1 cellular context compared by ENCODE assay signal in the genomic region with DNA sequence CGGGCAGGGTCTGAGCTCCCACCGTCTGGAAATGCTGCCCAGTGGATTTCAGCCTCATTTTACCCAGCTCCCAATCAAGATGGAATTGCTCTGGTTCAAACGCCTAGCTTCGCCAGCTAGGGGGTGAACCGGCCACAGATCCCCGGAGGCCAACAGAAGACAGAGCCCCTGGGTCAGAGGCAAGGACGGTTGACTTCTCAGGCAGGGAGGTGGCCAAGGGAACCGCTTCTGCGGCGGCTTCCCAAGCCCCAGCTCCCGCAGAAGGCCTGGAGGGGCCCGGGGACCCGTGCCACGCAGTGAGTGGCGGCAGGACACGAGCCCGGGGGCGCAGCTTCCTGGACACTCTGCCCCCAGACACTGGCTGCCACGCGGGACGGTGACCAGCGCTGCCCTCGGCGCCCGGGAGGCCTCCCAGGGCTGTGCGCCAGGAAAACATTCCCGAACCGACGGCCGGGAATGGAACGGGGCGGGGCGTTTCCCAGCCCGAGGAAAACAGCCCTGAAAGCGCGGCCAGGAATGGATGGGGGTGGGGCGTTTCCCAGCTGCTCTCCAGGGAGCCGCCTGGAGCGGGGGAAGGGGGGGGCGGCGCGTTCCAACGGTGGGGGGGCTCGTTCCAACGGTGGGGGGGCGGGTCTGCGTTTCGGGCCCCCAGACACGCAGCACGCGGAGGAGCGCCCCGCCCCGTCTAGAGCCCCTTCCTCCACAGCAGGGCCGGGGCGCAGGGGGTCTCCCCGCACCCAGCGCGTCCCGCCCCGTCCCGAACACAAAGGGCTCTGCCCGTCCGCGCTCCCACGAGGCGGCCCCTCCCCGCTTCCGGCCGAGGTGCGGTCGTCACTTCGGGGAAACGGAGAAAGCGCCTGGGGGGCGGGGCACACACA.
TF ChIP-seq lines count a peak whose summit lies in the region.

No MANE protein-coding gene starts in this region.

TF ChIP-seq in K562, 482 proteins besides CTCF, POLR2A, EP300 and RAD21 (continued from another document and continues in another):
- TF ChIP-seq RB1 (IDR thresholded peaks at IDR 0.05; ENCODE audit: low read depth) (0 out of 2 replicates have a peak, but pooled peaks have one; percentile 6), HBP1 (CRISPR knock-in tag; IDR thresholded peaks at IDR 0.05) (peak; percentile 3; the same call in 1 of the 2 replicates), ZNF121 (CRISPR knock-in tag; conservative IDR thresholded peaks at IDR 0.05) (no peak), ZNF77 (CRISPR knock-in tag; IDR thresholded peaks at IDR 0.05) (no peak), HMGN3 (IDR thresholded peaks at IDR 0.05; ENCODE audit: borderline replicate concordance, extremely low read depth, insufficient read length, low read depth, low read length) (peak; percentile 46), C11orf30 (IDR thresholded peaks at IDR 0.05; ENCODE audit: low read depth) (no peak), IRF1 (CRISPR knock-in tag; IDR thresholded peaks at IDR 0.05; ENCODE audit: borderline replicate concordance) (no peak), FOXJ2 (tag; IDR thresholded peaks at IDR 0.05) (peak; percentile 26; the same call in 1 of the 2 replicates), TEAD1 (CRISPR knock-in tag; IDR thresholded peaks at IDR 0.05) (peak in 1 of 2 experiments; percentile 68; a peak in 2 of 4 replicates), YBX1 (IDR thresholded peaks at IDR 0.05) (no peak), RREB1 (CRISPR knock-in tag; IDR thresholded peaks at IDR 0.05) (peak; percentile 81; the same call in 1 of the 2 replicates), NCOA4 (IDR thresholded peaks at IDR 0.05; ENCODE audit: partially characterized antibody) (no peak), ZNF24 (IDR thresholded peaks at IDR 0.05) (no peak), ZNF12 (CRISPR knock-in tag; IDR thresholded peaks at IDR 0.05) (no peak; the same call in 1 of the 2 replicates), EWSR1 (IDR thresholded peaks at IDR 0.05; ENCODE audit: borderline replicate concordance, low read depth, partially characterized antibody) (no peak), PTBP1 (IDR thresholded peaks at IDR 0.05; ENCODE audit: low read depth, low read length) (no peak), NEUROD1 (IDR thresholded peaks at IDR 0.05; ENCODE audit: borderline replicate concordance, low read depth, low read length, partially characterized antibody) (no peak), TBL1XR1 (IDR thresholded peaks at IDR 0.05; ENCODE audit: low read length in 2 of 2) (no peak; a peak in 1 of 4 replicates), E4F1 (CRISPR knock-in tag; IDR thresholded peaks at IDR 0.05; ENCODE audit: borderline replicate concordance) (peak; percentile 52; the same call in 1 of the 2 replicates), DPF2 (IDR thresholded peaks at IDR 0.05) (0 out of 2 replicates have a peak, but pooled peaks have one; percentile 20), IFI16 (CRISPR knock-in tag; IDR thresholded peaks at IDR 0.05) (0 out of 2 replicates have a peak, but pooled peaks have one; percentile 33), GATA2 (CRISPR knock-in tag; IDR thresholded peaks at IDR 0.05) (no peak), STAT6 (CRISPR knock-in tag; IDR thresholded peaks at IDR 0.05) (no peak), GATAD2A (IDR thresholded peaks at IDR 0.05) (0 out of 2 replicates have a peak, but pooled peaks have one; percentile 17), ZNF175 (CRISPR knock-in tag; IDR thresholded peaks at IDR 0.05; ENCODE audit: low read depth) (peak; percentile 90), RFX7 (CRISPR knock-in tag; IDR thresholded peaks at IDR 0.05) (no peak), ZNF707 (CRISPR knock-in tag; conservative IDR thresholded peaks at IDR 0.05) (no peak), FIP1L1 (IDR thresholded peaks at IDR 0.05; ENCODE audit: low read depth, low read length, poor library complexity, severe bottlenecking) (peak; percentile 77), ZNF143 (CRISPR knock-in tag; IDR thresholded peaks at IDR 0.05) (no peak)
- TF ChIP-seq, protein P1, sequence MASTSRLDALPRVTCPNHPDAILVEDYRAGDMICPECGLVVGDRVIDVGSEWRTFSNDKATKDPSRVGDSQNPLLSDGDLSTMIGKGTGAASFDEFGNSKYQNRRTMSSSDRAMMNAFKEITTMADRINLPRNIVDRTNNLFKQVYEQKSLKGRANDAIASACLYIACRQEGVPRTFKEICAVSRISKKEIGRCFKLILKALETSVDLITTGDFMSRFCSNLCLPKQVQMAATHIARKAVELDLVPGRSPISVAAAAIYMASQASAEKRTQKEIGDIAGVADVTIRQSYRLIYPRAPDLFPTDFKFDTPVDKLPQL (IDR thresholded peaks at IDR 0.05; ENCODE audit: extremely low read depth, insufficient read length), result no peak
- TF ChIP-seq, protein P2, sequence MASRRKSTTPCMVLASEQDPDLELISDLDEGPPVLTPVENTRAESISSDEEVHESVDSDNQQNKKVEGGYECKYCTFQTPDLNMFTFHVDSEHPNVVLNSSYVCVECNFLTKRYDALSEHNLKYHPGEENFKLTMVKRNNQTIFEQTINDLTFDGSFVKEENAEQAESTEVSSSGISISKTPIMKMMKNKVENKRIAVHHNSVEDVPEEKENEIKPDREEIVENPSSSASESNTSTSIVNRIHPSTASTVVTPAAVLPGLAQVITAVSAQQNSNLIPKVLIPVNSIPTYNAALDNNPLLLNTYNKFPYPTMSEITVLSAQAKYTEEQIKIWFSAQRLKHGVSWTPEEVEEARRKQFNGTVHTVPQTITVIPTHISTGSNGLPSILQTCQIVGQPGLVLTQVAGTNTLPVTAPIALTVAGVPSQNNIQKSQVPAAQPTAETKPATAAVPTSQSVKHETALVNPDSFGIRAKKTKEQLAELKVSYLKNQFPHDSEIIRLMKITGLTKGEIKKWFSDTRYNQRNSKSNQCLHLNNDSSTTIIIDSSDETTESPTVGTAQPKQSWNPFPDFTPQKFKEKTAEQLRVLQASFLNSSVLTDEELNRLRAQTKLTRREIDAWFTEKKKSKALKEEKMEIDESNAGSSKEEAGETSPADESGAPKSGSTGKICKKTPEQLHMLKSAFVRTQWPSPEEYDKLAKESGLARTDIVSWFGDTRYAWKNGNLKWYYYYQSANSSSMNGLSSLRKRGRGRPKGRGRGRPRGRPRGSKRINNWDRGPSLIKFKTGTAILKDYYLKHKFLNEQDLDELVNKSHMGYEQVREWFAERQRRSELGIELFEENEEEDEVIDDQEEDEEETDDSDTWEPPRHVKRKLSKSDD (conservative IDR thresholded peaks at IDR 0.05; ENCODE audit: low read length), result no peak
- TF ChIP-seq, protein P3, sequence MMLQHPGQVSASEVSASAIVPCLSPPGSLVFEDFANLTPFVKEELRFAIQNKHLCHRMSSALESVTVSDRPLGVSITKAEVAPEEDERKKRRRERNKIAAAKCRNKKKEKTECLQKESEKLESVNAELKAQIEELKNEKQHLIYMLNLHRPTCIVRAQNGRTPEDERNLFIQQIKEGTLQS (IDR thresholded peaks at IDR 0.05), result no peak
- TF ChIP-seq, protein P3 (CRISPR knock-in tag; conservative IDR thresholded peaks at IDR 0.05), result no peak
- TF ChIP-seq, protein P4, sequence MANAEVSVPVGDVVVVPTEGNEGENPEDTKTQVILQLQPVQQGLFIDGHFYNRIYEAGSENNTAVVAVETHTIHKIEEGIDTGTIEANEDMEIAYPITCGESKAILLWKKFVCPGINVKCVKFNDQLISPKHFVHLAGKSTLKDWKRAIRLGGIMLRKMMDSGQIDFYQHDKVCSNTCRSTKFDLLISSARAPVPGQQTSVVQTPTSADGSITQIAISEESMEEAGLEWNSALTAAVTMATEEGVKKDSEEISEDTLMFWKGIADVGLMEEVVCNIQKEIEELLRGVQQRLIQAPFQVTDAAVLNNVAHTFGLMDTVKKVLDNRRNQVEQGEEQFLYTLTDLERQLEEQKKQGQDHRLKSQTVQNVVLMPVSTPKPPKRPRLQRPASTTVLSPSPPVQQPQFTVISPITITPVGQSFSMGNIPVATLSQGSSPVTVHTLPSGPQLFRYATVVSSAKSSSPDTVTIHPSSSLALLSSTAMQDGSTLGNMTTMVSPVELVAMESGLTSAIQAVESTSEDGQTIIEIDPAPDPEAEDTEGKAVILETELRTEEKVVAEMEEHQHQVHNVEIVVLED (CRISPR knock-in tag; IDR thresholded peaks at IDR 0.05), result no peak
